In the genomic region with DNA sequence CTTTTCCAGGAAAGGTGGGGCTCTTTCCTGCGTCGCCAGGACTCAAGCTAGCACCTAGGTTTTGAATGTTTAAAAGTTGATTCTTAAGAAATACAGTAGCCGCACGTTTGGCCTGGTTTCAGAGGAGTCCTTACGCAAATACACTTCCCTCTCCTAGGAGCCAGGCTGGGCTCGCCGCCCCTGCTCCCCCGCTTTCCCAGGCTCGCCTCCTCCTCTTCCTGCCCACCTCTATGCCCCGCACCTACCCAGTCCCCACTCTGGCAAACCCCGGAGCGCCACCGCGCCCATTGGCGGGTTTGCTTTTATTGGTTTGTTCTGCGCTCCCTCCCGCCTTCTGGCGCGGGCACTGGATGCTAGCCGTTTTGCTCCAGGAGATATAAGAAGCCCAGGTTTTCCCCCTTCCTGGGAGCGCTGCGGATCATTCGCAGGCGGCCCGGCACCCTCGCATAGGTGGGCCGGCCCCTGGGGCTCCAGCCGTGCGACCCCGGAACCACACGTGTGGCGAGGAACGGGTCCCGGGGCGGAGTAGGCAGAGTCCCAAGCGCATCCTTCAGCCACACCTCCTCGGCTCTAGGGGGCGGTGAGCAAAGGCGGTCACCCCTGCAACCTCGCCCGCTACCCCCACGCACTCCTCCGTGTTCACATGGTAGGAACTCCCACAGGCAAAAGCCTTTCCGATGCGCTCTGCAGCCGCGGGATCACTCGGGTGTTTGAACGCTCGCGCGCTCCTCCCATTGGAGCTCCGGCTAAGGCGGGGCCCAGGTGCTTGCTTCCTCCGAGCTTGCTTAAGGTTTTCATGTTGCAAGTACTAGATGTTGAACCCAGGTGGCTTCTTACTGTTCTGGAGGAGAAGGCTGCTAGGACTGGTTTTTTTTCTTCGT, we compare ENCODE assay signal across 1 cellular context.
TF ChIP-seq lines count a peak whose summit lies in the region.

No MANE protein-coding gene starts in this region.

TF ChIP-seq in HEK293, 187 proteins besides CTCF, POLR2A, EP300 and RAD21 (continued from another document):
- TF ChIP-seq, protein P1, sequence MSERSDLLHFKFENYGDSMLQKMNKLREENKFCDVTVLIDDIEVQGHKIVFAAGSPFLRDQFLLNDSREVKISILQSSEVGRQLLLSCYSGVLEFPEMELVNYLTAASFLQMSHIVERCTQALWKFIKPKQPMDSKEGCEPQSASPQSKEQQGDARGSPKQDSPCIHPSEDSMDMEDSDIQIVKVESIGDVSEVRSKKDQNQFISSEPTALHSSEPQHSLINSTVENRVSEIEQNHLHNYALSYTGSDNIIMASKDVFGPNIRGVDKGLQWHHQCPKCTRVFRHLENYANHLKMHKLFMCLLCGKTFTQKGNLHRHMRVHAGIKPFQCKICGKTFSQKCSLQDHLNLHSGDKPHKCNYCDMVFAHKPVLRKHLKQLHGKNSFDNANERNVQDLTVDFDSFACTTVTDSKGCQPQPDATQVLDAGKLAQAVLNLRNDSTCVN (tag by site-specific recombination; optimal IDR thresholded peaks at IDR 0.05), result peak; percentile 13
- TF ChIP-seq, protein P2, sequence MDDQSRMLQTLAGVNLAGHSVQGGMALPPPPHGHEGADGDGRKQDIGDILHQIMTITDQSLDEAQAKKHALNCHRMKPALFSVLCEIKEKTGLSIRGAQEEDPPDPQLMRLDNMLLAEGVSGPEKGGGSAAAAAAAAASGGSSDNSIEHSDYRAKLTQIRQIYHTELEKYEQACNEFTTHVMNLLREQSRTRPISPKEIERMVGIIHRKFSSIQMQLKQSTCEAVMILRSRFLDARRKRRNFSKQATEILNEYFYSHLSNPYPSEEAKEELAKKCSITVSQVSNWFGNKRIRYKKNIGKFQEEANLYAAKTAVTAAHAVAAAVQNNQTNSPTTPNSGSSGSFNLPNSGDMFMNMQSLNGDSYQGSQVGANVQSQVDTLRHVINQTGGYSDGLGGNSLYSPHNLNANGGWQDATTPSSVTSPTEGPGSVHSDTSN (CRISPR knock-in tag; IDR thresholded peaks at IDR 0.05), result peak; percentile 78; the same call in 1 of the 2 replicates
- no peak for TF ChIP-seq YY2 (tag by site-specific recombination; IDR thresholded peaks at IDR 0.05)
- 0 out of 2 replicates have a peak, but pooled peaks have one; percentile 17 for TF ChIP-seq ZBTB20 (tag by site-specific recombination; IDR thresholded peaks at IDR 0.05)
